34 cellular contexts compared by ENCODE assay signal in genomic region chr14:80448267-80448666, GRCh38.
"Had no signal": no experiment of that assay in that cellular context is flagged by ENCODE, and none has a peak within 500 bp of the region (broad histone marks: within the 10 kb centered on the region; RNA-seq: fewer than 3 reads in every experiment).

No MANE protein-coding gene starts in this region.

- H3K27me3 ChIP-seq: MG63 had no signal

- H3K27ac ChIP-seq: KMS-11 had no signal

- H3K9ac ChIP-seq: KMS-11 had no signal

- DNase-seq: Karpas-422, Kasumi-1, KBM-7, KG1, MG63, MM.1S, MV-4-11, NCI-H1048, NCI-H1092, NCI-H1105, NCI-H1105 treated with DMSO at 0.1 percent for 48 hours, NCI-H1417, NCI-H1417 treated with DMSO at 0.1 percent for 48 hours, NCI-H1436, NCI-H1436 treated with DMSO at 0.1 percent for 48 hours, NCI-H146, NCI-H1694, NCI-H1694 treated with DMSO at 0.1 percent for 48 hours, NCI-H187, NCI-H187 treated with DMSO at 0.1 percent for 48 hours, NCI-H1930, NCI-H2029, NCI-H2029 treated with DMSO at 0.1 percent for 48 hours, NCI-H2081, NCI-H2081 treated with DMSO at 0.1 percent for 48 hours, NCI-H2107, NCI-H2171, NCI-H2171 treated with DMSO at 0.1 percent for 48 hours, NCI-H226, NCI-H345, NCI-H446, NCI-H446 treated with DMSO at 0.1 percent for 48 hours, NCI-H510A treated with DMSO at 0.1 percent for 48 hours had no signal

- H3K4me3 ChIP-seq: MG63 had no signal

- H3K9me3 ChIP-seq: MG63 had no signal

- H3K36me3 ChIP-seq: MG63 had no signal

- H3K4me2 ChIP-seq: KMS-11 had no signal
